1 cellular context compared by ENCODE assay signal in the genomic region with DNA sequence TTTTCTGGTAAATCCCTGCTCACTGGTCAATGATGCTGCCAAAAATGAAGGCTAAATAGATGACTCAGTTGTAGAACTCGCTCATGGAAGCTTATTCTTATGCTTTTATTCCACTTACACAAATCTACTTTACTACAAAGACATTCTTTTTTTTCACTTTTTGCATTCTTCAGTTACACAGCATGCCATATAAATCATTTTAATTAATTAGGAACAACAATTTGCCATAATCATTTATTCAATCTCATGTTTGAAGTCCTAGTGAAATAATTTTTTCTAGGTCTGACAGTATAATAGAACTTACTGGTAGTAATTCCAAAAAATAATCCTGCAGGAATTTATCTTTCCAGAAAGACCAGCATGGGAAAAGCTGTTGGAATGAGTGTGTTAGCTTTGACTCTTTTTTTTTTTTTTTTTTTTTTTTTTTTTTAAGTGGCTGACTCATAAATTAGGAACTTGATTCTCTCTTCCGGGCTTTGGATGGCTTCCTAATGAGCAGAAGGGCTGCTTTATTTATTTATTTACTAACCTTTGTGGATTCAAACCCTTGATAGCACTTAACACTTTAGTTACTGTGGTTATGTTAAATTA.
TF ChIP-seq lines count a peak whose summit lies in the region.

No MANE protein-coding gene starts in this region.

TF ChIP-seq in SK-N-SH, 30 proteins besides CTCF, POLR2A, EP300 and RAD21 (continued from another document):
- TF ChIP-seq YY1 (IDR thresholded peaks at IDR 0.05; ENCODE audit: low read depth) (no peak), RCOR1 (IDR thresholded peaks at IDR 0.05; ENCODE audit: low read length) (no peak), ELF1 (IDR thresholded peaks at IDR 0.05) (no peak), TAF1 (IDR thresholded peaks at IDR 0.05; ENCODE audit: borderline replicate concordance, low read depth, low read length) (no peak), FOXJ3 (CRISPR knock-in tag; IDR thresholded peaks at IDR 0.05) (no peak), TCF12 (IDR thresholded peaks at IDR 0.05) (peak; percentile 49), TEAD4 (IDR thresholded peaks at IDR 0.05; ENCODE audit: borderline replicate concordance, insufficient read depth) (peak; percentile 57), EZH2phosphoT487 (IDR thresholded peaks at IDR 0.05; ENCODE audit: borderline replicate concordance, low read depth) (no peak), FOSL2 (IDR thresholded peaks at IDR 0.05; ENCODE audit: borderline replicate concordance, low read depth) (peak; percentile 55), POLR2AphosphoS5 (IDR thresholded peaks at IDR 0.05; ENCODE audit: low read depth, low read length) (no peak; the same call in 1 of the 2 replicates), NFIC (IDR thresholded peaks at IDR 0.05; ENCODE audit: borderline replicate concordance) (peak; percentile 53; the same call in 1 of the 2 replicates), CHD2 (IDR thresholded peaks at IDR 0.05; ENCODE audit: low read length, partially characterized antibody) (no peak), SMC3 (IDR thresholded peaks at IDR 0.05; ENCODE audit: low read depth, low read length) (no peak), MEF2A (IDR thresholded peaks at IDR 0.05; ENCODE audit: borderline replicate concordance, low read depth) (peak; percentile 25; the same call in 1 of the 2 replicates), MXI1 (IDR thresholded peaks at IDR 0.05; ENCODE audit: low read depth, low read length) (no peak), GATA2 (CRISPR knock-in tag; IDR thresholded peaks at IDR 0.05) (no peak), RXRA (IDR thresholded peaks at IDR 0.05; ENCODE audit: borderline replicate concordance, low read depth) (0 out of 2 replicates have a peak, but pooled peaks have one; percentile 42), GABPA (IDR thresholded peaks at IDR 0.05; ENCODE audit: low read depth) (no peak), SIN3A (IDR thresholded peaks at IDR 0.05; ENCODE audit: borderline replicate concordance, low read depth, low read length) (no peak), JUND (IDR thresholded peaks at IDR 0.05) (peak; percentile 61), FOXM1 (IDR thresholded peaks at IDR 0.05; ENCODE audit: low read depth) (peak; percentile 66)
- TF ChIP-seq, protein P1, sequence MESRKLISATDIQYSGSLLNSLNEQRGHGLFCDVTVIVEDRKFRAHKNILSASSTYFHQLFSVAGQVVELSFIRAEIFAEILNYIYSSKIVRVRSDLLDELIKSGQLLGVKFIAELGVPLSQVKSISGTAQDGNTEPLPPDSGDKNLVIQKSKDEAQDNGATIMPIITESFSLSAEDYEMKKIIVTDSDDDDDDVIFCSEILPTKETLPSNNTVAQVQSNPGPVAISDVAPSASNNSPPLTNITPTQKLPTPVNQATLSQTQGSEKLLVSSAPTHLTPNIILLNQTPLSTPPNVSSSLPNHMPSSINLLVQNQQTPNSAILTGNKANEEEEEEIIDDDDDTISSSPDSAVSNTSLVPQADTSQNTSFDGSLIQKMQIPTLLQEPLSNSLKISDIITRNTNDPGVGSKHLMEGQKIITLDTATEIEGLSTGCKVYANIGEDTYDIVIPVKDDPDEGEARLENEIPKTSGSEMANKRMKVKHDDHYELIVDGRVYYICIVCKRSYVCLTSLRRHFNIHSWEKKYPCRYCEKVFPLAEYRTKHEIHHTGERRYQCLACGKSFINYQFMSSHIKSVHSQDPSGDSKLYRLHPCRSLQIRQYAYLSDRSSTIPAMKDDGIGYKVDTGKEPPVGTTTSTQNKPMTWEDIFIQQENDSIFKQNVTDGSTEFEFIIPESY (IDR thresholded peaks at IDR 0.05; ENCODE audit: borderline replicate concordance, low read depth) = no peak
- TF ChIP-seq, protein P2, sequence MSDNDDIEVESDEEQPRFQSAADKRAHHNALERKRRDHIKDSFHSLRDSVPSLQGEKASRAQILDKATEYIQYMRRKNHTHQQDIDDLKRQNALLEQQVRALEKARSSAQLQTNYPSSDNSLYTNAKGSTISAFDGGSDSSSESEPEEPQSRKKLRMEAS (IDR thresholded peaks at IDR 0.05; ENCODE audit: low read depth) = no peak
- TF ChIP-seq, protein P3, sequence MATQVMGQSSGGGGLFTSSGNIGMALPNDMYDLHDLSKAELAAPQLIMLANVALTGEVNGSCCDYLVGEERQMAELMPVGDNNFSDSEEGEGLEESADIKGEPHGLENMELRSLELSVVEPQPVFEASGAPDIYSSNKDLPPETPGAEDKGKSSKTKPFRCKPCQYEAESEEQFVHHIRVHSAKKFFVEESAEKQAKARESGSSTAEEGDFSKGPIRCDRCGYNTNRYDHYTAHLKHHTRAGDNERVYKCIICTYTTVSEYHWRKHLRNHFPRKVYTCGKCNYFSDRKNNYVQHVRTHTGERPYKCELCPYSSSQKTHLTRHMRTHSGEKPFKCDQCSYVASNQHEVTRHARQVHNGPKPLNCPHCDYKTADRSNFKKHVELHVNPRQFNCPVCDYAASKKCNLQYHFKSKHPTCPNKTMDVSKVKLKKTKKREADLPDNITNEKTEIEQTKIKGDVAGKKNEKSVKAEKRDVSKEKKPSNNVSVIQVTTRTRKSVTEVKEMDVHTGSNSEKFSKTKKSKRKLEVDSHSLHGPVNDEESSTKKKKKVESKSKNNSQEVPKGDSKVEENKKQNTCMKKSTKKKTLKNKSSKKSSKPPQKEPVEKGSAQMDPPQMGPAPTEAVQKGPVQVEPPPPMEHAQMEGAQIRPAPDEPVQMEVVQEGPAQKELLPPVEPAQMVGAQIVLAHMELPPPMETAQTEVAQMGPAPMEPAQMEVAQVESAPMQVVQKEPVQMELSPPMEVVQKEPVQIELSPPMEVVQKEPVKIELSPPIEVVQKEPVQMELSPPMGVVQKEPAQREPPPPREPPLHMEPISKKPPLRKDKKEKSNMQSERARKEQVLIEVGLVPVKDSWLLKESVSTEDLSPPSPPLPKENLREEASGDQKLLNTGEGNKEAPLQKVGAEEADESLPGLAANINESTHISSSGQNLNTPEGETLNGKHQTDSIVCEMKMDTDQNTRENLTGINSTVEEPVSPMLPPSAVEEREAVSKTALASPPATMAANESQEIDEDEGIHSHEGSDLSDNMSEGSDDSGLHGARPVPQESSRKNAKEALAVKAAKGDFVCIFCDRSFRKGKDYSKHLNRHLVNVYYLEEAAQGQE (IDR thresholded peaks at IDR 0.05; ENCODE audit: low read depth, low read length) = no peak
